Comparison of ENCODE assay signal across 8 cellular contexts in genomic region chr3:107429330-107430181, GRCh38. TPM values are rescaled to one million over a fixed set of nuclear protein-coding genes. Genes with fewer than 3 reads are reported as not detected.
DNase-seq lines count a peak whose midpoint lies in the region; ATAC-seq and TF ChIP-seq lines count a peak whose summit lies in the region.

No MANE protein-coding gene starts in this region.

- peaks cover 10% of the 10 kb centered on the region for H3K4me1 Mint-ChIP-seq in endodermal cell

- H3K4ac ChIP-seq in mesenchymal stem cell (ENCODE audit: low read depth in 1 of 2, low read length in 2 of 2) = no peak overlapping the region

- H2BK12ac ChIP-seq in mesenchymal stem cell (ENCODE audit: low read length in 2 of 2) = no peak overlapping the region

- H3K36me3 ChIP-seq in BJ (ENCODE audit: control insufficient read depth, insufficient read depth, low read length) (no peaks in the 10 kb centered on the region), endodermal cell (ENCODE audit: control insufficient read depth, insufficient read depth, low read length) (no peaks in the 10 kb centered on the region), mesenchymal stem cell (ENCODE audit: control insufficient read depth in 1 of 2, insufficient read depth in 2 of 2, low read depth in 1 of 2, low read length in 2 of 2) (no peaks in the 10 kb centered on the region)

- no peak overlapping the region for H2AK5ac ChIP-seq in mesenchymal stem cell (ENCODE audit: low read length, severe bottlenecking)

- DNase-seq in BJ (ENCODE audit: low read depth) (peak; percentile 45), NCI-H748 (lab: John Stamatoyannopoulos, UW; ENCODE audit: unreplicated experiment) (peak; percentile 85), endodermal cell (peak; percentile 92), mesenchymal stem cell (peak; percentile 90)
- DNase-seq in activated CD8-positive, alpha-beta memory T cell treated with anti-CD3 and anti-CD28 coated beads for 48 hours (ENCODE audit: low read depth in 2 of 3, low spot score in 2 of 3) = peak in 2 of 3 experiments; percentile 22 to 23
- peak; percentile 34 for DNase-seq in stimulated activated CD8-positive, alpha-beta memory T cell treated with anti-CD3 and anti-CD28 coated beads, Interleukin-15, amount 100 ng/mL, for 24 hours (ENCODE audit: low read depth)

- no peak overlapping the region for H2BK5ac ChIP-seq in mesenchymal stem cell (ENCODE audit: low read depth, low read length, poor library complexity, severe bottlenecking)

- 6 to 13% methylated on average over 26 to 37 of the region's 37 CpGs for WGBS in endodermal cell (ENCODE audit: insufficient coverage in 1 of 2, insufficient read length in 1 of 2), 2 experiments
- 2% methylated on average over 37 of the region's 37 CpGs for WGBS in mesenchymal stem cell

- H2BK15ac ChIP-seq in mesenchymal stem cell (ENCODE audit: low read depth, poor library complexity, severe bottlenecking) = no peak overlapping the region

- peak overlapping the region; percentile 48 for H3K9ac ChIP-seq in endodermal cell (ENCODE audit: extremely low read depth, low read length, poor library complexity, severe bottlenecking)
- H3K9ac ChIP-seq in mesenchymal stem cell (ENCODE audit: low read length) = peak overlapping the region; percentile 88

- no peaks in the 10 kb centered on the region for H3K9me3 Mint-ChIP-seq in endodermal cell

- H3K27ac ChIP-seq in endodermal cell (ENCODE audit: low read depth, low read length) (no peak overlapping the region), mesenchymal stem cell (ENCODE audit: low read length, poor library complexity, severe bottlenecking) (peak overlapping the region; percentile 8)

- H3K79me1 ChIP-seq in mesenchymal stem cell (replicated peaks; ENCODE audit: low read length, poor library complexity, severe bottlenecking) = no peaks in the 10 kb centered on the region

- no peak overlapping the region for H2BK120ac ChIP-seq in mesenchymal stem cell (ENCODE audit: low read depth, low read length)

- H3K27me3 Mint-ChIP-seq in endodermal cell (ENCODE audit: insufficient read depth) = peaks cover 11% of the 10 kb centered on the region

- CTCF ChIA-PET in BJ (lab: Yijun Ruan, JAX) = interaction anchor here (0.6 to 6.6 kb wide), 34 partner anchors 9 to 310 kb away, joined by 3 to 113 read pairs (median 4); no protein-coding TSS in a partner anchor

- no peak overlapping the region for H3K14ac ChIP-seq in mesenchymal stem cell (ENCODE audit: low read length in 2 of 2)

- no peak overlapping the region for H3K27ac Mint-ChIP-seq in endodermal cell

- no peak overlapping the region for H4K91ac ChIP-seq in mesenchymal stem cell (ENCODE audit: low read length)

- peak; percentile 44 for ATAC-seq in GM19025 (IDR thresholded peaks at IDR 0.05; ENCODE audit: low read depth, unreplicated experiment)
- peak; percentile 39 for ATAC-seq in HG03159 (IDR thresholded peaks at IDR 0.05; ENCODE audit: unreplicated experiment)

- H3K4me3 ChIP-seq in BJ (ENCODE audit: low read depth, low read length) (peak overlapping the region; percentile 42), endodermal cell (ENCODE audit: low read length) (peak overlapping the region; percentile 87), mesenchymal stem cell (ENCODE audit: insufficient read depth in 1 of 2, low read depth in 1 of 2, low read length in 2 of 2) (peak overlapping the region; percentile 45 to 82)

- H3K27me3 ChIP-seq in BJ (ENCODE audit: control insufficient read depth, insufficient read depth, low read length) (no peaks in the 10 kb centered on the region), endodermal cell (ENCODE audit: control insufficient read depth, insufficient read depth, low read length, poor library complexity, severe bottlenecking) (peaks cover 8% of the 10 kb centered on the region), mesenchymal stem cell (ENCODE audit: control insufficient read depth in 1 of 2, insufficient read depth in 1 of 2, low read length in 2 of 2) (no peaks in the 10 kb centered on the region)

- no peak overlapping the region for H3K23ac ChIP-seq in mesenchymal stem cell (ENCODE audit: low read length in 2 of 2)

- peak overlapping the region; percentile 97 for H3K4me2 ChIP-seq in mesenchymal stem cell (ENCODE audit: low read length, poor library complexity, severe bottlenecking)

- H4K8ac ChIP-seq in mesenchymal stem cell (ENCODE audit: low read length) = peak overlapping the region; percentile 19

- peaks cover 15% of the 10 kb centered on the region for H3K4me1 ChIP-seq in endodermal cell (ENCODE audit: control insufficient read depth, insufficient read depth, low read length)
- peaks cover 6% of the 10 kb centered on the region for H3K4me1 ChIP-seq in mesenchymal stem cell (ENCODE audit: control insufficient read depth, insufficient read depth, low read depth, low read length)

- no peaks in the 10 kb centered on the region for H3K36me3 Mint-ChIP-seq in endodermal cell (ENCODE audit: low read depth)

- TF ChIP-seq CTCF in BJ (IDR thresholded peaks at IDR 0.05; ENCODE audit: insufficient read depth, low read depth, low read length) (peak; percentile 92), endodermal cell (conservative IDR thresholded peaks at IDR 0.05) (peak; percentile 92)

- H3K4me3 Mint-ChIP-seq in endodermal cell = peak overlapping the region; percentile 73

- peak overlapping the region in 1 of 2 experiments; percentile 38 for H3K18ac ChIP-seq in mesenchymal stem cell (ENCODE audit: low read depth in 1 of 2, low read length in 2 of 2)

- POLR2A ChIA-PET in BJ (lab: Charles Lee) = interaction anchor here (0.6 to 1.7 kb wide), 5 partner anchors 8 to 360 kb away, joined by 3 to 8 read pairs (median 3); no protein-coding TSS in a partner anchor

- H3K9me3 ChIP-seq in endodermal cell (ENCODE audit: control insufficient read depth, low read length) = no peaks in the 10 kb centered on the region
- H3K9me3 ChIP-seq in mesenchymal stem cell (ENCODE audit: control insufficient read depth, low read length) = no peaks in the 10 kb centered on the region

- peak overlapping the region; percentile 64 for H2AFZ ChIP-seq in mesenchymal stem cell (ENCODE audit: low read depth, low read length)

RNA-seq across cellular contexts. Expression of gene CCDC54, which starts 52.3 kb away (rescaled TPM):
- not detected in 2 replicates for polyA plus RNA-seq in BJ (2011; rRNA removed)
- polyA minus RNA-seq in BJ (2011; rRNA and poly(A)+ RNA removed) = not detected in 2 replicates
- total RNA-seq in endodermal cell = not detected
- not detected for polyA plus RNA-seq in endodermal cell (2013, experiment 1 of 2)
- not detected for polyA plus RNA-seq in endodermal cell (2013, experiment 2 of 2)
- polyA plus RNA-seq in mesenchymal stem cell (2013, experiment 1 of 2) = not detected
- not detected for polyA plus RNA-seq in mesenchymal stem cell (2013, experiment 2 of 2)

Comparison
In these comparisons a context has a peak if more than half of its experiments do, and no peak if none do; other contexts are left out.
1. DNase-seq: peak in every context shown above with its lines; median percentile 92 in endodermal cell; 90 in mesenchymal stem cell; 85 in NCI-H748; 45 in BJ; 34 in stimulated activated CD8-positive, alpha-beta memory T cell treated with anti-CD3 and anti-CD28 coated beads, Interleukin-15, amount 100 ng/mL, for 24 hours; 22 in activated CD8-positive, alpha-beta memory T cell treated with anti-CD3 and anti-CD28 coated beads for 48 hours.